1 cellular context compared by ENCODE assay signal in the genomic region with DNA sequence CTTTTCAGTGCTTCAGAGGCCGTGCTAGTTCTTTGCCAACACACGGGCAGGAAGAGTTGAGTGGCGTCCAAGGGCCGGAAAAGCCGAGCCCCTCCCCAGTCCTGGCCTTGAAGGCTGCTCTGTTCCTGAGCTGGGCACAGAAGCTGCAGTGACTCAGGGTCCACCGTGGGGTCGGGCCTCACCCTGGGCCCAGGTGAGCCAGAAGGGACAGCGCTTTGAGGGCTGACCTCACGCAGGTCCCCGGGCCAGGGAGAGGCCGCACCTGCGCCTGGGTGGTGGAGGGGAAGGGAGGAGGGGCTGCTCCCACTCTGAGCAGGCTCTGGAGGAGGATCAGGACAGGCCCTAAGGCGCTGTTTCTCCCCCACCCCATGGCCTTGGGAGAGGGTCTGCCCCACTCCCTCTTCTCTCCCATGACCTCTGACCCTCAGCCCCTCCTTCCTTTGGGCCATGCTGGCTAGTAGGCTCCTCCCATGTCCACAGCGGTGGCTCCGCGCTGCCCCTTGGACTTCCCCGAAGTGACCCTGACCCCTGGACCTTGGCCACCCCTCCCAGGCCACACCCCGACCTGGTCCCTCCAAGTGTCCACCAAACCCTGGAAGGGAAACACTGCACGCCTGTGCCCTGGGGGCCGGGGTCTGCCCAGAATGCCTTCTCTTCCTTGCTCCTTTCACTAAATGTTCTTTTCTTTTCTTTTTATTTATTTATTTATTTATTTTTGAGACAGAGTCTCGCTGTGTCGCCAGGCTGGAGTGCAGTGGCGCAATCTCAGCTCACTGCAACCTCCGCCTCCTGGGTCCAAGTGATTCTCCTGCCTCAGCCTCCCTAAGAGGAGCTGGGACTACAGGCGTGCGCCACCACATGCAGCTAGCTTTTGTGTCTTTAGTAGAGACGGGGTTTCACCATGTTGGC.
TF ChIP-seq lines count a peak whose summit lies in the region.

No MANE protein-coding gene starts in this region.

TF ChIP-seq in HepG2, 621 proteins besides CTCF, POLR2A, EP300 and RAD21 (continued from another document and continues in another):
- TF ChIP-seq, protein P1, sequence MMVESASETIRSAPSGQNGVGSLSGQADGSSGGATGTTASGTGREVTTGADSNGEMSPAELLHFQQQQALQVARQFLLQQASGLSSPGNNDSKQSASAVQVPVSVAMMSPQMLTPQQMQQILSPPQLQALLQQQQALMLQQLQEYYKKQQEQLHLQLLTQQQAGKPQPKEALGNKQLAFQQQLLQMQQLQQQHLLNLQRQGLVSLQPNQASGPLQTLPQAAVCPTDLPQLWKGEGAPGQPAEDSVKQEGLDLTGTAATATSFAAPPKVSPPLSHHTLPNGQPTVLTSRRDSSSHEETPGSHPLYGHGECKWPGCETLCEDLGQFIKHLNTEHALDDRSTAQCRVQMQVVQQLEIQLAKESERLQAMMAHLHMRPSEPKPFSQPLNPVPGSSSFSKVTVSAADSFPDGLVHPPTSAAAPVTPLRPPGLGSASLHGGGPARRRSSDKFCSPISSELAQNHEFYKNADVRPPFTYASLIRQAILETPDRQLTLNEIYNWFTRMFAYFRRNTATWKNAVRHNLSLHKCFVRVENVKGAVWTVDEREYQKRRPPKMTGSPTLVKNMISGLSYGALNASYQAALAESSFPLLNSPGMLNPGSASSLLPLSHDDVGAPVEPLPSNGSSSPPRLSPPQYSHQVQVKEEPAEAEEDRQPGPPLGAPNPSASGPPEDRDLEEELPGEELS (CRISPR knock-in tag; IDR thresholded peaks at IDR 0.05) = peak; percentile 58
- TF ChIP-seq RBAK (CRISPR knock-in tag; IDR thresholded peaks at IDR 0.05) (0 out of 2 replicates have a peak, but pooled peaks have one; percentile 28), TCF12 (IDR thresholded peaks at IDR 0.05) (no peak), TCF12 (CRISPR knock-in tag; IDR thresholded peaks at IDR 0.05) (no peak), ZNF256 (CRISPR knock-in tag; conservative IDR thresholded peaks at IDR 0.05) (no peak), ZMYM2 (CRISPR knock-in tag; IDR thresholded peaks at IDR 0.05) (peak; percentile 87), FLYWCH1 (CRISPR knock-in tag; IDR thresholded peaks at IDR 0.05) (no peak), SMYD3 (CRISPR knock-in tag; IDR thresholded peaks at IDR 0.05) (no peak), EEA1 (CRISPR knock-in tag; IDR thresholded peaks at IDR 0.05; ENCODE audit: borderline replicate concordance) (no peak), STAG1 (CRISPR knock-in tag; IDR thresholded peaks at IDR 0.05) (no peak), ZNF883 (CRISPR knock-in tag; IDR thresholded peaks at IDR 0.05; ENCODE audit: not compliant biosample characterization) (no peak), ZNF761 (CRISPR knock-in tag; conservative IDR thresholded peaks at IDR 0.05) (no peak), HNRNPL (IDR thresholded peaks at IDR 0.05; ENCODE audit: low read depth, low read length) (0 out of 2 replicates have a peak, but pooled peaks have one; percentile 38), IRX3 (CRISPR knock-in tag; IDR thresholded peaks at IDR 0.05; ENCODE audit: borderline replicate concordance, low read depth) (no peak), KLF15 (CRISPR knock-in tag; IDR thresholded peaks at IDR 0.05; ENCODE audit: borderline replicate concordance) (no peak), DNMT1 (CRISPR knock-in tag; IDR thresholded peaks at IDR 0.05) (no peak), CREB1 (IDR thresholded peaks at IDR 0.05) (no peak), CREB1 (CRISPR knock-in tag; IDR thresholded peaks at IDR 0.05) (no peak), BHLHE40 (IDR thresholded peaks at IDR 0.05; ENCODE audit: low read length) (no peak), ZNF543 (CRISPR knock-in tag; IDR thresholded peaks at IDR 0.05) (peak; percentile 22; the same call in 1 of the 2 replicates), SMC3 (IDR thresholded peaks at IDR 0.05; ENCODE audit: low read length) (no peak), TAF1 (CRISPR knock-in tag; IDR thresholded peaks at IDR 0.05) (peak; percentile 28; the same call in 1 of the 2 replicates), RNF2 (conservative IDR thresholded peaks at IDR 0.05; ENCODE audit: low read depth) (no peak), ZSCAN9 (CRISPR knock-in tag; IDR thresholded peaks at IDR 0.05; ENCODE audit: borderline replicate concordance) (no peak), KLF16 (CRISPR knock-in tag; IDR thresholded peaks at IDR 0.05) (no peak), ZFP36L2 (CRISPR knock-in tag; IDR thresholded peaks at IDR 0.05) (no peak), TSC22D2 (CRISPR knock-in tag; IDR thresholded peaks at IDR 0.05; ENCODE audit: borderline replicate concordance) (no peak), ZNF337 (CRISPR knock-in tag; IDR thresholded peaks at IDR 0.05; ENCODE audit: borderline replicate concordance, low read depth) (no peak), CENPX (CRISPR knock-in tag; IDR thresholded peaks at IDR 0.05) (no peak), BRD4 (CRISPR knock-in tag; IDR thresholded peaks at IDR 0.05) (no peak), ZFP36L1 (CRISPR knock-in tag; IDR thresholded peaks at IDR 0.05) (no peak), ARNTL (CRISPR knock-in tag; IDR thresholded peaks at IDR 0.05) (no peak), RORA (CRISPR knock-in tag; IDR thresholded peaks at IDR 0.05) (no peak), ZNF329 (CRISPR knock-in tag; IDR thresholded peaks at IDR 0.05; ENCODE audit: low read depth) (no peak), KDM3A (CRISPR knock-in tag; IDR thresholded peaks at IDR 0.05; ENCODE audit: low read depth) (peak; percentile 30; the same call in 1 of the 2 replicates)
- TF ChIP-seq, protein P2, sequence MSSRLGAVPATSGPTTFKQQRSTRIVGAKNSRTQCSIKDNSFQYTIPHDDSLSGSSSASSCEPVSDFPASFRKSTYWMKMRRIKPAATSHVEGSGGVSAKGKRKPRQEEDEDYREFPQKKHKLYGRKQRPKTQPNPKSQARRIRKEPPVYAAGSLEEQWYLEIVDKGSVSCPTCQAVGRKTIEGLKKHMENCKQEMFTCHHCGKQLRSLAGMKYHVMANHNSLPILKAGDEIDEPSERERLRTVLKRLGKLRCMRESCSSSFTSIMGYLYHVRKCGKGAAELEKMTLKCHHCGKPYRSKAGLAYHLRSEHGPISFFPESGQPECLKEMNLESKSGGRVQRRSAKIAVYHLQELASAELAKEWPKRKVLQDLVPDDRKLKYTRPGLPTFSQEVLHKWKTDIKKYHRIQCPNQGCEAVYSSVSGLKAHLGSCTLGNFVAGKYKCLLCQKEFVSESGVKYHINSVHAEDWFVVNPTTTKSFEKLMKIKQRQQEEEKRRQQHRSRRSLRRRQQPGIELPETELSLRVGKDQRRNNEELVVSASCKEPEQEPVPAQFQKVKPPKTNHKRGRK (CRISPR knock-in tag; IDR thresholded peaks at IDR 0.05) = no peak
- TF ChIP-seq, protein P3, sequence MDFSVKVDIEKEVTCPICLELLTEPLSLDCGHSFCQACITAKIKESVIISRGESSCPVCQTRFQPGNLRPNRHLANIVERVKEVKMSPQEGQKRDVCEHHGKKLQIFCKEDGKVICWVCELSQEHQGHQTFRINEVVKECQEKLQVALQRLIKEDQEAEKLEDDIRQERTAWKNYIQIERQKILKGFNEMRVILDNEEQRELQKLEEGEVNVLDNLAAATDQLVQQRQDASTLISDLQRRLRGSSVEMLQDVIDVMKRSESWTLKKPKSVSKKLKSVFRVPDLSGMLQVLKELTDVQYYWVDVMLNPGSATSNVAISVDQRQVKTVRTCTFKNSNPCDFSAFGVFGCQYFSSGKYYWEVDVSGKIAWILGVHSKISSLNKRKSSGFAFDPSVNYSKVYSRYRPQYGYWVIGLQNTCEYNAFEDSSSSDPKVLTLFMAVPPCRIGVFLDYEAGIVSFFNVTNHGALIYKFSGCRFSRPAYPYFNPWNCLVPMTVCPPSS (IDR thresholded peaks at IDR 0.05) = no peak
- TF ChIP-seq, protein P4, sequence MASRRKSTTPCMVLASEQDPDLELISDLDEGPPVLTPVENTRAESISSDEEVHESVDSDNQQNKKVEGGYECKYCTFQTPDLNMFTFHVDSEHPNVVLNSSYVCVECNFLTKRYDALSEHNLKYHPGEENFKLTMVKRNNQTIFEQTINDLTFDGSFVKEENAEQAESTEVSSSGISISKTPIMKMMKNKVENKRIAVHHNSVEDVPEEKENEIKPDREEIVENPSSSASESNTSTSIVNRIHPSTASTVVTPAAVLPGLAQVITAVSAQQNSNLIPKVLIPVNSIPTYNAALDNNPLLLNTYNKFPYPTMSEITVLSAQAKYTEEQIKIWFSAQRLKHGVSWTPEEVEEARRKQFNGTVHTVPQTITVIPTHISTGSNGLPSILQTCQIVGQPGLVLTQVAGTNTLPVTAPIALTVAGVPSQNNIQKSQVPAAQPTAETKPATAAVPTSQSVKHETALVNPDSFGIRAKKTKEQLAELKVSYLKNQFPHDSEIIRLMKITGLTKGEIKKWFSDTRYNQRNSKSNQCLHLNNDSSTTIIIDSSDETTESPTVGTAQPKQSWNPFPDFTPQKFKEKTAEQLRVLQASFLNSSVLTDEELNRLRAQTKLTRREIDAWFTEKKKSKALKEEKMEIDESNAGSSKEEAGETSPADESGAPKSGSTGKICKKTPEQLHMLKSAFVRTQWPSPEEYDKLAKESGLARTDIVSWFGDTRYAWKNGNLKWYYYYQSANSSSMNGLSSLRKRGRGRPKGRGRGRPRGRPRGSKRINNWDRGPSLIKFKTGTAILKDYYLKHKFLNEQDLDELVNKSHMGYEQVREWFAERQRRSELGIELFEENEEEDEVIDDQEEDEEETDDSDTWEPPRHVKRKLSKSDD (CRISPR knock-in tag; IDR thresholded peaks at IDR 0.05; ENCODE audit: low read depth) = 0 out of 2 replicates have a peak, but pooled peaks have one; percentile 43
- TF ChIP-seq, protein P5, sequence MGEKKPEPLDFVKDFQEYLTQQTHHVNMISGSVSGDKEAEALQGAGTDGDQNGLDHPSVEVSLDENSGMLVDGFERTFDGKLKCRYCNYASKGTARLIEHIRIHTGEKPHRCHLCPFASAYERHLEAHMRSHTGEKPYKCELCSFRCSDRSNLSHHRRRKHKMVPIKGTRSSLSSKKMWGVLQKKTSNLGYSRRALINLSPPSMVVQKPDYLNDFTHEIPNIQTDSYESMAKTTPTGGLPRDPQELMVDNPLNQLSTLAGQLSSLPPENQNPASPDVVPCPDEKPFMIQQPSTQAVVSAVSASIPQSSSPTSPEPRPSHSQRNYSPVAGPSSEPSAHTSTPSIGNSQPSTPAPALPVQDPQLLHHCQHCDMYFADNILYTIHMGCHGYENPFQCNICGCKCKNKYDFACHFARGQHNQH (CRISPR knock-in tag; IDR thresholded peaks at IDR 0.05) = no peak
- TF ChIP-seq, protein P6, sequence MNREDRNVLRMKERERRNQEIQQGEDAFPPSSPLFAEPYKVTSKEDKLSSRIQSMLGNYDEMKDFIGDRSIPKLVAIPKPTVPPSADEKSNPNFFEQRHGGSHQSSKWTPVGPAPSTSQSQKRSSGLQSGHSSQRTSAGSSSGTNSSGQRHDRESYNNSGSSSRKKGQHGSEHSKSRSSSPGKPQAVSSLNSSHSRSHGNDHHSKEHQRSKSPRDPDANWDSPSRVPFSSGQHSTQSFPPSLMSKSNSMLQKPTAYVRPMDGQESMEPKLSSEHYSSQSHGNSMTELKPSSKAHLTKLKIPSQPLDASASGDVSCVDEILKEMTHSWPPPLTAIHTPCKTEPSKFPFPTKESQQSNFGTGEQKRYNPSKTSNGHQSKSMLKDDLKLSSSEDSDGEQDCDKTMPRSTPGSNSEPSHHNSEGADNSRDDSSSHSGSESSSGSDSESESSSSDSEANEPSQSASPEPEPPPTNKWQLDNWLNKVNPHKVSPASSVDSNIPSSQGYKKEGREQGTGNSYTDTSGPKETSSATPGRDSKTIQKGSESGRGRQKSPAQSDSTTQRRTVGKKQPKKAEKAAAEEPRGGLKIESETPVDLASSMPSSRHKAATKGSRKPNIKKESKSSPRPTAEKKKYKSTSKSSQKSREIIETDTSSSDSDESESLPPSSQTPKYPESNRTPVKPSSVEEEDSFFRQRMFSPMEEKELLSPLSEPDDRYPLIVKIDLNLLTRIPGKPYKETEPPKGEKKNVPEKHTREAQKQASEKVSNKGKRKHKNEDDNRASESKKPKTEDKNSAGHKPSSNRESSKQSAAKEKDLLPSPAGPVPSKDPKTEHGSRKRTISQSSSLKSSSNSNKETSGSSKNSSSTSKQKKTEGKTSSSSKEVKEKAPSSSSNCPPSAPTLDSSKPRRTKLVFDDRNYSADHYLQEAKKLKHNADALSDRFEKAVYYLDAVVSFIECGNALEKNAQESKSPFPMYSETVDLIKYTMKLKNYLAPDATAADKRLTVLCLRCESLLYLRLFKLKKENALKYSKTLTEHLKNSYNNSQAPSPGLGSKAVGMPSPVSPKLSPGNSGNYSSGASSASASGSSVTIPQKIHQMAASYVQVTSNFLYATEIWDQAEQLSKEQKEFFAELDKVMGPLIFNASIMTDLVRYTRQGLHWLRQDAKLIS (CRISPR knock-in tag; IDR thresholded peaks at IDR 0.05) = no peak
- TF ChIP-seq, protein P7, sequence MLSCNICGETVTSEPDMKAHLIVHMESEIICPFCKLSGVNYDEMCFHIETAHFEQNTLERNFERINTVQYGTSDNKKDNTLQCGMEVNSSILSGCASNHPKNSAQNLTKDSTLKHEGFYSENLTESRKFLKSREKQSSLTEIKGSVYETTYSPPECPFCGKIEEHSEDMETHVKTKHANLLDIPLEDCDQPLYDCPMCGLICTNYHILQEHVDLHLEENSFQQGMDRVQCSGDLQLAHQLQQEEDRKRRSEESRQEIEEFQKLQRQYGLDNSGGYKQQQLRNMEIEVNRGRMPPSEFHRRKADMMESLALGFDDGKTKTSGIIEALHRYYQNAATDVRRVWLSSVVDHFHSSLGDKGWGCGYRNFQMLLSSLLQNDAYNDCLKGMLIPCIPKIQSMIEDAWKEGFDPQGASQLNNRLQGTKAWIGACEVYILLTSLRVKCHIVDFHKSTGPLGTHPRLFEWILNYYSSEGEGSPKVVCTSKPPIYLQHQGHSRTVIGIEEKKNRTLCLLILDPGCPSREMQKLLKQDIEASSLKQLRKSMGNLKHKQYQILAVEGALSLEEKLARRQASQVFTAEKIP (CRISPR knock-in tag; IDR thresholded peaks at IDR 0.05; ENCODE audit: borderline replicate concordance) = no peak
- TF ChIP-seq, protein P8, sequence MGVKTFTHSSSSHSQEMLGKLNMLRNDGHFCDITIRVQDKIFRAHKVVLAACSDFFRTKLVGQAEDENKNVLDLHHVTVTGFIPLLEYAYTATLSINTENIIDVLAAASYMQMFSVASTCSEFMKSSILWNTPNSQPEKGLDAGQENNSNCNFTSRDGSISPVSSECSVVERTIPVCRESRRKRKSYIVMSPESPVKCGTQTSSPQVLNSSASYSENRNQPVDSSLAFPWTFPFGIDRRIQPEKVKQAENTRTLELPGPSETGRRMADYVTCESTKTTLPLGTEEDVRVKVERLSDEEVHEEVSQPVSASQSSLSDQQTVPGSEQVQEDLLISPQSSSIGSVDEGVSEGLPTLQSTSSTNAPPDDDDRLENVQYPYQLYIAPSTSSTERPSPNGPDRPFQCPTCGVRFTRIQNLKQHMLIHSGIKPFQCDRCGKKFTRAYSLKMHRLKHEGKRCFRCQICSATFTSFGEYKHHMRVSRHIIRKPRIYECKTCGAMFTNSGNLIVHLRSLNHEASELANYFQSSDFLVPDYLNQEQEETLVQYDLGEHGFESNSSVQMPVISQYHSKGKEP (CRISPR knock-in tag; IDR thresholded peaks at IDR 0.05) = no peak
- TF ChIP-seq, protein P9, sequence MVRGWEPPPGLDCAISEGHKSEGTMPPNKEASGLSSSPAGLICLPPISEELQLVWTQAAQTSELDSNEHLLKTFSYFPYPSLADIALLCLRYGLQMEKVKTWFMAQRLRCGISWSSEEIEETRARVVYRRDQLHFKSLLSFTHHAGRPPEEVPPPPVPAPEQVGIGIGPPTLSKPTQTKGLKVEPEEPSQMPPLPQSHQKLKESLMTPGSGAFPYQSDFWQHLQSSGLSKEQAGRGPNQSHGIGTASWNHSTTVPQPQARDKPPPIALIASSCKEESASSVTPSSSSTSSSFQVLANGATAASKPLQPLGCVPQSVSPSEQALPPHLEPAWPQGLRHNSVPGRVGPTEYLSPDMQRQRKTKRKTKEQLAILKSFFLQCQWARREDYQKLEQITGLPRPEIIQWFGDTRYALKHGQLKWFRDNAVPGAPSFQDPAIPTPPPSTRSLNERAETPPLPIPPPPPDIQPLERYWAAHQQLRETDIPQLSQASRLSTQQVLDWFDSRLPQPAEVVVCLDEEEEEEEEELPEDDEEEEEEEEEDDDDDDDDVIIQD (CRISPR knock-in tag; IDR thresholded peaks at IDR 0.05; ENCODE audit: low read depth) = peak; percentile 75; the same call in 1 of the 2 replicates
